12 cellular contexts compared by ENCODE assay signal in genomic region chr4:112472318-112472717, GRCh38. TPM values are rescaled to one million over a fixed set of nuclear protein-coding genes. Genes with fewer than 3 reads are reported as not detected.
"Had no signal": no experiment of that assay in that cellular context is flagged by ENCODE, and none has a peak within 500 bp of the region (broad histone marks: within the 10 kb centered on the region; RNA-seq: fewer than 3 reads in every experiment).

No MANE protein-coding gene starts in this region.

- H3K4me2 ChIP-seq: GM23338 had no signal

- H3K4me3 Mint-ChIP-seq: GM23338, H9, HFFc6 had no signal

- H3K27ac Mint-ChIP-seq: GM23338, H9, HFFc6 had no signal

- H3K36me3 ChIP-seq: HAP-1 had no signal

- H3K4me3 ChIP-seq: GM23248, GM23338, HAP-1 had no signal

- DNase-seq: GM23248, GOT3, H7, H9, HCEC 1CT, HFFc6 had no signal

- H3K9ac ChIP-seq: GM23248 had no signal

- ATAC-seq: GM23338, HCT116 had no signal

- H3K4me1 ChIP-seq: HAP-1 had no signal

- FAIRE-seq: H1, H54 had no signal

- H3K9me3 Mint-ChIP-seq: HFFc6 had no signal

- H3K27ac ChIP-seq: GM23248 had no signal

- H2AFZ ChIP-seq: GM23248, GM23338 had no signal

RNA-seq across cellular contexts. Expression of gene NEUROG2, which starts 43.7 kb away (rescaled TPM):
- total RNA-seq: GM23248, GM23338, H1, H4, H7, H9, HFFc6 had no signal
- polyA plus RNA-seq: GM23248, GM23338 had no signal
